ENCODE assay signal across 9 cellular contexts in the genomic region with DNA sequence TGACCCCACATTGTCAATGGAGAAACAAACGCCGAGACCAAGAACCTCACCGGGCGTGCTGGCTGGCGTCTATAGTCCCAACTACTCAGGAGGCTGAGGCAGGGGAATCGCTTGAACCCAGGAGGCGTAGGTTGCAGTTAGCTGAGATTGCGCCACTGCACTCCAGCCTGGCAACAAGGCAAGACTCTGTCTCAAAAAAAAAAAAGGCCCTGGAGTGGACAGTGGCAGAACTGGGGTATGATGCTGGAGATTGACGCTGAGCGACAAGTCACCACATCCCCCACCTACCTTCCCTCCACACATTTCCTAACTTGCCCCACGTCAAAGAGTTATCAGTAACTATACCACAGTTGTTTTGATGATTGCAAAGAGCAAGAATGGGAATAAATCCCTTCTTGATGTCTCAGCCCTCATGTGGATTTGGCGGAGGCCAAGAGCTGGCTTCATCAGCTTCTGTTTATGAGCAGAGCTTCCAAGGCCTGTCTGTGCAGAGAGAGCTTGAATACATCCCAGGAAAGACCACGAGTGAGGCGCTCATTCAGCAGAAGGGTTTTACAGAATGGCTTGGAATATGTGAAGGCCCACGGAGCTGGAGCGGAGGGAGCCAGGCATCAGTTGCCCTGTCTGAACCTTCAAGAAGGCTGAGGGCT. TPM values are rescaled to one million over a fixed set of nuclear protein-coding genes. Genes with fewer than 3 reads are reported as not detected.
DNase-seq lines count a peak whose midpoint lies in the region; ATAC-seq, FAIRE-seq and TF ChIP-seq lines count a peak whose summit lies in the region.
"Had no signal": no experiment of that assay in that cellular context is flagged by ENCODE, and none has a peak within 500 bp of the region (broad histone marks: within the 10 kb centered on the region; RNA-seq: fewer than 3 reads in every experiment).

No MANE protein-coding gene starts in this region.

- H2BK5ac ChIP-seq in H1 (ENCODE audit: low read depth, low read length), result no peak overlapping the region

- no peak for TF ChIP-seq RAD21 in H1 (IDR thresholded peaks at IDR 0.05 in 1 of 2, conservative IDR thresholded peaks at IDR 0.05 in 1 of 2; ENCODE audit: low read depth in 2 of 2, low read length in 2 of 2)

- H3K23ac ChIP-seq in H1 (ENCODE audit: insufficient read length), result no peak overlapping the region

- no peak for FAIRE-seq in H1 (lab: Jason Lieb, UNC)

- CTCF ChIA-PET in H1 (lab: Charles Lee; ENCODE audit: partially characterized antibody), result interaction anchor here (0.7 to 1.6 kb wide), 7 partner anchors 22 to 199 kb away, joined by 3 to 4 read pairs (median 3); partner anchors contain the start of gene TNS3

- H3K14ac ChIP-seq in H1 (ENCODE audit: insufficient read length), result no peak overlapping the region

- no peak overlapping the region for H2AFZ ChIP-seq in H1 (ENCODE audit: low read length)

- peaks cover 34% of the 10 kb centered on the region for H3K4me1 Mint-ChIP-seq in mesothelial cell of epicardium
- no peaks in the 10 kb centered on the region for H3K4me1 Mint-ChIP-seq in natural killer cell treated with Interleukin-12 subunit alpha and Interleukin-12 subunit beta and Interleukin-15 and Interleukin-18, amount 100 ng/mL, for 72 hours (ENCODE audit: low read depth in 2 of 2)

- no peak overlapping the region for H3K4me3 Mint-ChIP-seq in mesothelial cell of epicardium
- no peak overlapping the region for H3K4me3 Mint-ChIP-seq in natural killer cell treated with Interleukin-12 subunit alpha and Interleukin-12 subunit beta and Interleukin-15 and Interleukin-18, amount 100 ng/mL, for 72 hours

- H3K4me3 ChIP-seq in H1 (ENCODE audit: extremely low read depth in 1 of 4, insufficient read depth in 2 of 4, low read depth in 3 of 4, low read length in 4 of 4) (no peak overlapping the region), stomach (no peak overlapping the region)

- no peak overlapping the region for H4K5ac ChIP-seq in H1 (ENCODE audit: insufficient read length, low read depth, low read length)

- no peak for TF ChIP-seq CTCF in H1 (IDR thresholded peaks at IDR 0.05; ENCODE audit: control extremely low read depth in 1 of 3, insufficient read depth in 1 of 3, low read depth in 1 of 3, low read length in 3 of 3)
- TF ChIP-seq CTCF in mesothelial cell of epicardium (IDR thresholded peaks at IDR 0.05; ENCODE audit: unreplicated experiment), result no peak
- TF ChIP-seq CTCF in stomach (IDR thresholded peaks at IDR 0.05), result no peak

- H2AK5ac ChIP-seq in H1 (ENCODE audit: low read depth, low read length), result no peak overlapping the region

- no peak overlapping the region for H3K4me2 ChIP-seq in H1 (ENCODE audit: insufficient read depth in 1 of 2, low read depth in 2 of 2, low read length in 2 of 2)

- TF ChIP-seq POLR2A in H1 (IDR thresholded peaks at IDR 0.05; ENCODE audit: control extremely low read depth in 1 of 2, low read depth in 2 of 2, low read length in 2 of 2) (no peak), stomach (IDR thresholded peaks at IDR 0.05) (no peak)

- DNase-seq in GM03348 (ENCODE audit: low spot score), result peak; percentile 58
- DNase-seq in H1 (ENCODE audit: low read depth in 1 of 2, low spot score in 2 of 2), result no peak
- DNase-seq in mesothelial cell of epicardium (ENCODE audit: low spot score in 2 of 2, unreplicated experiment in 2 of 2), result no peak
- no peak for DNase-seq in stomach
- DNase-seq in natural killer cell treated with Interleukin-12 subunit alpha and Interleukin-12 subunit beta and Interleukin-15 and Interleukin-18, amount 100 ng/mL, for 72 hours (ENCODE audit: low spot score), result no peak
- DNase-seq in RPMI8226, result no peak
- DNase-seq in activated naive CD4-positive, alpha-beta T cell treated with Interleukin-2 at 50 U/mL for 16 hours, result no peak
- DNase-seq: NCI-H1694 treated with DMSO at 0.1 percent for 48 hours had no signal

- no peak overlapping the region for H3K4ac ChIP-seq in H1 (replicated peaks; ENCODE audit: insufficient read length, low read depth, low read length)

- TF ChIP-seq EP300 in H1 (IDR thresholded peaks at IDR 0.05; ENCODE audit: borderline replicate concordance in 1 of 2, low read depth in 2 of 2, low read length in 2 of 2), result no peak
- no peak for TF ChIP-seq EP300 in stomach (IDR thresholded peaks at IDR 0.05)

- H3K27me3 Mint-ChIP-seq in mesothelial cell of epicardium (ENCODE audit: low read depth), result no peaks in the 10 kb centered on the region
- H3K27me3 Mint-ChIP-seq in natural killer cell treated with Interleukin-12 subunit alpha and Interleukin-12 subunit beta and Interleukin-15 and Interleukin-18, amount 100 ng/mL, for 72 hours, result peaks cover 0 to 5% of the 10 kb centered on the region in 2 donors

- no peak overlapping the region for H3K56ac ChIP-seq in H1 (replicated peaks; ENCODE audit: insufficient read length, low read depth, low read length)

- H3K27ac ChIP-seq in H1 (ENCODE audit: low read depth, low read length) (no peak overlapping the region), stomach (peak overlapping the region; percentile 56 to 78 (median 71))

- no peaks in the 10 kb centered on the region for H3K79me1 ChIP-seq in H1 (ENCODE audit: low read depth, low read length)

- H3K4me1 ChIP-seq in H1 (replicated peaks in 1 of 4; ENCODE audit: control insufficient read depth in 3 of 4, insufficient read depth in 4 of 4, low read length in 3 of 4), result 0 out of 7 replicates have a peak, but pooled peaks cover 0 to 2% (median 0%) of the 10 kb centered on the region in 4 experiments
- peaks cover 21 to 47% (median 34%) of the 10 kb centered on the region in 4 donors for H3K4me1 ChIP-seq in stomach

- no peak overlapping the region for H3K18ac ChIP-seq in H1 (ENCODE audit: extremely low read depth, low read length)

- no peaks in the 10 kb centered on the region for H3K9me3 Mint-ChIP-seq in mesothelial cell of epicardium
- H3K9me3 Mint-ChIP-seq in natural killer cell treated with Interleukin-12 subunit alpha and Interleukin-12 subunit beta and Interleukin-15 and Interleukin-18, amount 100 ng/mL, for 72 hours, result no peaks in the 10 kb centered on the region

- peak overlapping the region; percentile 87 for H3K27ac Mint-ChIP-seq in mesothelial cell of epicardium
- H3K27ac Mint-ChIP-seq in natural killer cell treated with Interleukin-12 subunit alpha and Interleukin-12 subunit beta and Interleukin-15 and Interleukin-18, amount 100 ng/mL, for 72 hours, result no peak overlapping the region

- no peaks in the 10 kb centered on the region for H3K36me3 ChIP-seq in H1 (ENCODE audit: control insufficient read depth in 2 of 4, insufficient read depth in 4 of 4, low read length in 3 of 4)
- H3K36me3 ChIP-seq in stomach, result no peaks in the 10 kb centered on the region

- H2BK120ac ChIP-seq in H1 (replicated peaks; ENCODE audit: low read depth, low read length), result no peak overlapping the region

- no peak overlapping the region for H3K9ac ChIP-seq in H1 (replicated peaks in 1 of 4; ENCODE audit: extremely low read depth in 1 of 4, low read depth in 3 of 4, low read length in 3 of 4)

- H3K27me3 ChIP-seq in H1 (replicated peaks in 1 of 4; ENCODE audit: control insufficient read depth in 3 of 4, extremely low read depth in 1 of 4, insufficient read depth in 3 of 4, low read length in 3 of 4) (no peaks in the 10 kb centered on the region), stomach (no peaks in the 10 kb centered on the region)

- H2BK12ac ChIP-seq in H1 (ENCODE audit: low read depth, low read length), result no peak overlapping the region

- no peak overlapping the region for H4K91ac ChIP-seq in H1 (replicated peaks; ENCODE audit: insufficient read length, low read length)

- no peak overlapping the region for H4K8ac ChIP-seq in H1 (ENCODE audit: extremely low read depth, insufficient read depth, low read length)

- H3K9me3 ChIP-seq in H1 (ENCODE audit: insufficient read depth in 2 of 2, low read depth in 1 of 2, low read length in 1 of 2) (no peaks in the 10 kb centered on the region), stomach (no peaks in the 10 kb centered on the region)

- POLR2A ChIA-PET in H1 (lab: Charles Lee; ENCODE audit: partially characterized antibody), result no interaction called here

- intact Hi-C loops in stomach (cut with DNase I; ENCODE audit: low total_unique reads), result no loop called here

- no peaks in the 10 kb centered on the region for H3K23me2 ChIP-seq in H1 (ENCODE audit: low read depth, low read length)

- no peak overlapping the region for H2BK20ac ChIP-seq in H1 (ENCODE audit: low read length)

- ATAC-seq in HG02852 (IDR thresholded peaks at IDR 0.05; ENCODE audit: unreplicated experiment), result no peak
- no peak for ATAC-seq in natural killer cell treated with Interleukin-12 subunit alpha and Interleukin-12 subunit beta and Interleukin-15 and Interleukin-18, amount 100 ng/mL, for 72 hours

- no peaks in the 10 kb centered on the region for H4K20me1 ChIP-seq in H1 (replicated peaks in 1 of 2; ENCODE audit: control insufficient read depth in 1 of 2, insufficient read depth in 2 of 2, low read length in 2 of 2)

- 93% methylated on average over 16 of the region's 16 CpGs; no CpG with 5 or more reads in 1 of the 2 experiments for WGBS in H1 (ENCODE audit: extremely low coverage in 1 of 2, insufficient coverage in 1 of 2, insufficient read length in 1 of 2, insufficient replicate concordance in 2 of 2, low coverage in 1 of 2, low lambda C conversion rate in 2 of 2, missing lambda C conversion rate in 1 of 2), 2 experiments
- WGBS in stomach, 5 donors, result 64 to 87% (median 72%) methylated on average over 15 to 16 of the region's 16 CpGs

- H2BK15ac ChIP-seq in H1 (ENCODE audit: low read length), result peak overlapping the region; percentile 29; the same call in 1 of the 2 replicates

- H3K79me2 ChIP-seq in H1 (ENCODE audit: control insufficient read depth in 1 of 2, insufficient read depth in 2 of 2, low read length in 2 of 2), result no peaks in the 10 kb centered on the region

- no peaks in the 10 kb centered on the region for H3K36me3 Mint-ChIP-seq in mesothelial cell of epicardium
- no peaks in the 10 kb centered on the region for H3K36me3 Mint-ChIP-seq in natural killer cell treated with Interleukin-12 subunit alpha and Interleukin-12 subunit beta and Interleukin-15 and Interleukin-18, amount 100 ng/mL, for 72 hours

RNA-seq across cellular contexts. Expression of gene TNS3, which starts 28.0 kb away (rescaled TPM):
- 24.2 TPM in 2 replicates for total RNA-seq in H1 (2021; fragmentation: NEBNext Ultra II Directional; extraction: Animal tissue kit (Norgen Biotek cat#: 25700))
- polyA plus RNA-seq in H1 (2011; rRNA removed) (11.9 and 14.7 TPM in 2 replicates), stomach (10 to 100 TPM in 2 of 3 donors, 1 to 10 TPM in 1; 10.0 to 40.6 (median 25.8) TPM)
- 11.5 TPM for polyA plus RNA-seq in H1 (2011; cell fraction: cytosol; rRNA removed)
- 24.3 TPM for polyA plus RNA-seq in H1 (2011; cell fraction: nucleus; rRNA removed)
- polyA plus RNA-seq in H1 (2012, experiment 1 of 2), result 12.6 to 15.2 TPM (median 13.6 TPM) in 4 replicates
- polyA plus RNA-seq in H1 (2012, experiment 2 of 2), result 7.5 TPM
- 6.6 TPM for polyA plus RNA-seq in H1 (2013, experiment 1 of 2)
- polyA plus RNA-seq in H1 (2013, experiment 2 of 2), result 6.0 TPM
- 54.4 and 72.3 TPM in 2 replicates for polyA minus RNA-seq in H1 (2011; rRNA and poly(A)+ RNA removed)
- 17.2 TPM for polyA minus RNA-seq in H1 (2011; cell fraction: cytosol; rRNA and poly(A)+ RNA removed)
- 43.9 TPM for polyA minus RNA-seq in H1 (2011; cell fraction: nucleus; rRNA and poly(A)+ RNA removed)
- total RNA-seq in mesothelial cell of epicardium (427 to 461 TPM (median 452 TPM) in 3 replicates), stomach (100 to 1,000 TPM in 1 of 5 donors, 10 to 100 TPM in 4; 30.1 to 105 (median 86.9) TPM)
- total RNA-seq in natural killer cell treated with Interleukin-12 subunit alpha and Interleukin-12 subunit beta and Interleukin-15 and Interleukin-18, amount 100 ng/mL, for 72 hours, result under 1 TPM in 1 of 2 donors, not detected in 1; 0.50 TPM

Comparison
In these comparisons a context has a peak if more than half of its experiments do, and no peak if none do; other contexts are left out.
1. RNA of gene TNS3, which starts 28.0 kb away (total RNA-seq): 427 to 461 TPM in mesothelial cell of epicardium, 30.1 to 105 TPM in stomach and 24.2 TPM in H1; 0.50 TPM in natural killer cell treated with Interleukin-12 subunit alpha and Interleukin-12 subunit beta and Interleukin-15 and Interleukin-18, amount 100 ng/mL, for 72 hours; every median in the first group is over 10 times any median in the second.